29 cellular contexts compared by ENCODE assay signal in genomic region chr14:95244587-95244986, GRCh38.
"Had no signal": no experiment of that assay in that cellular context is flagged by ENCODE, and none has a peak within 500 bp of the region (broad histone marks: within the 10 kb centered on the region; RNA-seq: fewer than 3 reads in every experiment).

No MANE protein-coding gene starts in this region.

- FAIRE-seq: bronchial epithelial cell, TTC549 had no signal

- H3K4me1 ChIP-seq: ascending aorta had no signal

- H3K27ac ChIP-seq: ascending aorta, cardiac muscle cell, VCaP had no signal

- DNase-seq: activated B cell treated with CpG ODN at 0.5 μM for 24 hours; activated CD4-positive, alpha-beta memory T cell treated with anti-CD3 and anti-CD28 coated beads for 36 hours; activated CD4-positive, alpha-beta T cell treated with anti-CD3 and anti-CD28 coated beads for 4 hours; activated CD4-positive, alpha-beta T cell treated with anti-CD3 and anti-CD28 coated beads, Interleukin-2, amount 10 ng/mL, durations not matched to agents 24 days and 14 days; activated CD4-positive, alpha-beta T cell treated with anti-CD3 and anti-CD28 coated beads, Interleukin-2, amount 50 U/mL, for 1 hour; activated CD4-positive, alpha-beta T cell treated with anti-CD3 and anti-CD28 coated beads, Interleukin-2, amount 50 U/mL, for 4 hours; activated CD4-positive, CD25-positive, alpha-beta regulatory T cell treated with anti-CD3 and anti-CD28 coated beads, Interleukin-2, amount 50 U/mL, for 72 hours; activated CD8-positive, alpha-beta memory T cell treated with anti-CD3 and anti-CD28 coated beads, Interleukin-2, amount 50 U/mL, for 4 hours; activated CD8-positive, alpha-beta T cell treated with anti-CD3 and anti-CD28 coated beads for 36 hours; activated effector memory CD4-positive, alpha-beta T cell treated with Interleukin-2 at 50 U/mL for 16 hours; activated gamma-delta T cell; activated naive CD4-positive, alpha-beta T cell treated with anti-CD3 and anti-CD28 coated beads, Interleukin-2, amount 10 ng/mL, durations not matched to agents 7 days and 5 days; activated naive CD4-positive, alpha-beta T cell treated with Interleukin-2 at 50 U/mL for 16 hours; activated naive CD8-positive, alpha-beta T cell treated with anti-CD3 and anti-CD28 coated beads, Interleukin-2, amount 10 ng/mL, durations not matched to agents 7 days and 5 days; activated naive CD8-positive, alpha-beta T cell treated with anti-CD3 and anti-CD28 coated beads, Interleukin-2, amount 50 U/mL, for 24 hours; activated T-cell treated with anti-CD3 and anti-CD28 coated beads for 4 hours; activated T-cell treated with anti-CD3 and anti-CD28 coated beads, Interleukin-2, amount 50 U/mL, for 24 hours; activated T-cell treated with anti-CD3 and anti-CD28 coated beads, Interleukin-2, amount 50 U/mL, for 48 hours; amygdala; anterior cingulate cortex; caudate nucleus; cerebellar nuclear complex; T-helper 2 cell; T-helper 9 cell had no signal

- ATAC-seq: activated CD8-positive, alpha-beta T cell treated with anti-CD3 and anti-CD28 coated beads for 36 hours; activated naive CD8-positive, alpha-beta T cell treated with anti-CD3 and anti-CD28 coated beads, Interleukin-2, amount 50 U/mL, for 24 hours had no signal

- H3K36me3 ChIP-seq: ascending aorta, cardiac muscle cell had no signal

- H3K27me3 ChIP-seq: ascending aorta had no signal

- H3K4me3 ChIP-seq: ascending aorta, cardiac muscle cell had no signal

- H3K9me3 ChIP-seq: ascending aorta had no signal
